Comparison of ENCODE assay signal across 16 cellular contexts in the genomic region with DNA sequence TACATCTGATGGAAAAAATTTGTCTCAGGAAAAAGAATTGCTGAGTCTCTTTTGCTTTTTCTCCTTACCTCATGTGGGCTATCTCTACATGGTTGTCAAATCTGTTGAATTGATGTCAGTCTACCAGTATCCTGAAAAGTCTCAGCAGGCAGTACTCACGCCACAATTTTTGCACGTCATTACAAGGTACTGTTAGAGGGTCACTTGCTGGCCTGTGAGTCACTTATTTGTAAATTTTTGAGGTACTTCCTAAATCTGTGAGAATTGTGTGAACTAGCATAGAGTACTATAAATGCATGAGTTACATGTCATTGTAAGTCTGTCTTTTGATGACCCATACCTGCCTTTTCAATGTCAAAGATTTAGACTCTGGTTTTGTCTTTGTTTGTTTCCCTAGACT. TPM values are rescaled to one million over a fixed set of nuclear protein-coding genes. Genes with fewer than 3 reads are reported as not detected.
DNase-seq lines count a peak whose midpoint lies in the region; ATAC-seq and TF ChIP-seq lines count a peak whose summit lies in the region.
"Had no signal": no experiment of that assay in that cellular context is flagged by ENCODE, and none has a peak within 500 bp of the region (broad histone marks: within the 10 kb centered on the region; RNA-seq: fewer than 3 reads in every experiment).

No MANE protein-coding gene starts in this region.

- in situ Hi-C loops in KBM-7 (cut with MboI; ENCODE audit: low pct_unique_long_range_greater_than_20kb, low sequenced_read_pairs), result no loop called here

- DNase-seq in activated T-cell treated with anti-CD3 and anti-CD28 coated beads, Interleukin-2, amount 50 U/mL, for 72 hours, result no peak
- DNase-seq in activated T-cell treated with anti-CD3 and anti-CD28 coated beads for 4 hours (no peak), KBM-7 (peak; percentile 12), spleen (no peak), stomach (no peak), GM20000 (ENCODE audit: low spot score) (no peak)
- DNase-seq: activated CD4-positive, alpha-beta T cell treated with anti-CD3 and anti-CD28 coated beads, Interleukin-2, amount 50 U/mL, for 4 hours; dorsolateral prefrontal cortex; NCI-H1436; NCI-H510A; Right ventricle myocardium superior; T1000 had no signal

- no peak for TF ChIP-seq EP300 in stomach (IDR thresholded peaks at IDR 0.05)

- no peak for TF ChIP-seq POLR2A in spleen (IDR thresholded peaks at IDR 0.05)
- no peak for TF ChIP-seq POLR2A in stomach (IDR thresholded peaks at IDR 0.05)

- H3K27ac Mint-ChIP-seq in activated T-cell treated with anti-CD3 and anti-CD28 coated beads, Interleukin-2, amount 50 U/mL, for 72 hours, result peak overlapping the region; percentile 45
- H3K27ac Mint-ChIP-seq in activated naive CD8-positive, alpha-beta T cell, result peak overlapping the region; percentile 0

- no peak for ATAC-seq in activated T-cell treated with anti-CD3 and anti-CD28 coated beads, Interleukin-2, amount 50 U/mL, for 72 hours (replicated peaks in 1 of 2)
- no peak for ATAC-seq in GM21786 (IDR thresholded peaks at IDR 0.05; ENCODE audit: unreplicated experiment)

- TF ChIP-seq CTCF in spleen (IDR thresholded peaks at IDR 0.05 in 8 of 11, conservative IDR thresholded peaks at IDR 0.05 in 3 of 11), result no peak
- no peak for TF ChIP-seq CTCF in stomach (IDR thresholded peaks at IDR 0.05)
- TF ChIP-seq CTCF in GM20000 (IDR thresholded peaks at IDR 0.05; ENCODE audit: extremely low read depth, missing control alignments), result no peak

- H3K36me3 Mint-ChIP-seq in activated T-cell treated with anti-CD3 and anti-CD28 coated beads, Interleukin-2, amount 50 U/mL, for 72 hours (ENCODE audit: insufficient read depth in 2 of 2), result peaks cover 3 to 14% of the 10 kb centered on the region in 2 donors
- peaks cover 23% of the 10 kb centered on the region for H3K36me3 Mint-ChIP-seq in activated naive CD8-positive, alpha-beta T cell

- no peaks in the 10 kb centered on the region for H3K27me3 ChIP-seq in spleen (replicated peaks in 1 of 7)
- H3K27me3 ChIP-seq in stomach, result no peaks in the 10 kb centered on the region
- H3K27me3 ChIP-seq: dorsolateral prefrontal cortex had no signal

- H3K27me3 Mint-ChIP-seq in activated T-cell treated with anti-CD3 and anti-CD28 coated beads, Interleukin-2, amount 50 U/mL, for 72 hours (ENCODE audit: low read depth), result no peaks in the 10 kb centered on the region
- H3K27me3 Mint-ChIP-seq in activated naive CD8-positive, alpha-beta T cell, result no peaks in the 10 kb centered on the region

- H3K4me3 ChIP-seq in spleen (peak overlapping the region in 1 of 8 donors; percentile 9), stomach (no peak overlapping the region)
- H3K4me3 ChIP-seq: dorsolateral prefrontal cortex, lung, skin epidermis had no signal

- intact Hi-C loops in spleen (cut with DNase I; ENCODE audit: low total_unique reads) (no loop called here), stomach (cut with DNase I; ENCODE audit: low total_unique reads) (no loop called here)

- H3K4me1 ChIP-seq in spleen (peaks cover 8 to 78% (median 35%) of the 10 kb centered on the region in 6 donors), stomach (no peaks in the 10 kb centered on the region)

- 62 to 69% (median 67%) methylated on average over 2 of the region's 2 CpGs for WGBS in spleen, 5 donors
- 81 to 96% (median 85%) methylated on average over 2 of the region's 2 CpGs for WGBS in stomach, 5 donors

- no peaks in the 10 kb centered on the region for H3K9me3 Mint-ChIP-seq in activated T-cell treated with anti-CD3 and anti-CD28 coated beads, Interleukin-2, amount 50 U/mL, for 72 hours
- H3K9me3 Mint-ChIP-seq in activated naive CD8-positive, alpha-beta T cell (ENCODE audit: low read depth), result no peaks in the 10 kb centered on the region

- H3K36me3 ChIP-seq in spleen, result peaks cover 0 to 79% (median 22%) of the 10 kb centered on the region in 6 donors
- H3K36me3 ChIP-seq in stomach, result peaks cover 25 to 89% (median 83%) of the 10 kb centered on the region in 4 donors

- peaks cover 4% of the 10 kb centered on the region for H3K4me1 Mint-ChIP-seq in activated T-cell treated with anti-CD3 and anti-CD28 coated beads, Interleukin-2, amount 50 U/mL, for 72 hours (ENCODE audit: low read depth)
- H3K4me1 Mint-ChIP-seq in activated naive CD8-positive, alpha-beta T cell (ENCODE audit: low read depth), result peaks cover 6% of the 10 kb centered on the region

- H3K9me3 ChIP-seq in spleen, result no peaks in the 10 kb centered on the region
- no peaks in the 10 kb centered on the region for H3K9me3 ChIP-seq in stomach

- H3K27ac ChIP-seq in spleen (peak overlapping the region; percentile 1 to 92 (median 76)), stomach (peak overlapping the region in 2 of 5 donors; percentile 32 to 56)

- H3K4me3 Mint-ChIP-seq in activated T-cell treated with anti-CD3 and anti-CD28 coated beads, Interleukin-2, amount 50 U/mL, for 72 hours, result no peak overlapping the region
- no peak overlapping the region for H3K4me3 Mint-ChIP-seq in activated naive CD8-positive, alpha-beta T cell

RNA-seq across cellular contexts. Expression of gene HPS3, which starts 15.9 kb away (rescaled TPM):
- total RNA-seq in activated T-cell treated with anti-CD3 and anti-CD28 coated beads, Interleukin-2, amount 50 U/mL, for 72 hours, result 10 to 100 TPM; 18.9 to 22.2 TPM
- 10 to 100 TPM; 27.4 to 59.7 (median 41.9) TPM for total RNA-seq in spleen
- 10 to 100 TPM; 16.2 to 18.8 (median 17.4) TPM for polyA plus RNA-seq in spleen
- total RNA-seq in stomach, result 10 to 100 TPM; 11.2 to 23.9 (median 14.6) TPM
- polyA plus RNA-seq in stomach, result 1 to 10 TPM; 6.3 to 9.5 (median 7.0) TPM

RNA-seq across cellular contexts. Expression of gene HLTF, which starts 59.0 kb away (rescaled TPM):
- 10 to 100 TPM; 28.0 to 31.9 TPM for total RNA-seq in activated T-cell treated with anti-CD3 and anti-CD28 coated beads, Interleukin-2, amount 50 U/mL, for 72 hours
- total RNA-seq in spleen (10 to 100 TPM; 18.4 to 26.5 (median 20.4) TPM), stomach (10 to 100 TPM in 4 of 5 donors, 1 to 10 TPM in 1; 9.8 to 61.6 (median 45.5) TPM)
- polyA plus RNA-seq in spleen (1 to 10 TPM; 5.4 to 6.9 (median 6.5) TPM), stomach (1 to 10 TPM; 3.4 to 4.4 (median 4.2) TPM)
